ENCODE assay signal across 8 cellular contexts in the genomic region with DNA sequence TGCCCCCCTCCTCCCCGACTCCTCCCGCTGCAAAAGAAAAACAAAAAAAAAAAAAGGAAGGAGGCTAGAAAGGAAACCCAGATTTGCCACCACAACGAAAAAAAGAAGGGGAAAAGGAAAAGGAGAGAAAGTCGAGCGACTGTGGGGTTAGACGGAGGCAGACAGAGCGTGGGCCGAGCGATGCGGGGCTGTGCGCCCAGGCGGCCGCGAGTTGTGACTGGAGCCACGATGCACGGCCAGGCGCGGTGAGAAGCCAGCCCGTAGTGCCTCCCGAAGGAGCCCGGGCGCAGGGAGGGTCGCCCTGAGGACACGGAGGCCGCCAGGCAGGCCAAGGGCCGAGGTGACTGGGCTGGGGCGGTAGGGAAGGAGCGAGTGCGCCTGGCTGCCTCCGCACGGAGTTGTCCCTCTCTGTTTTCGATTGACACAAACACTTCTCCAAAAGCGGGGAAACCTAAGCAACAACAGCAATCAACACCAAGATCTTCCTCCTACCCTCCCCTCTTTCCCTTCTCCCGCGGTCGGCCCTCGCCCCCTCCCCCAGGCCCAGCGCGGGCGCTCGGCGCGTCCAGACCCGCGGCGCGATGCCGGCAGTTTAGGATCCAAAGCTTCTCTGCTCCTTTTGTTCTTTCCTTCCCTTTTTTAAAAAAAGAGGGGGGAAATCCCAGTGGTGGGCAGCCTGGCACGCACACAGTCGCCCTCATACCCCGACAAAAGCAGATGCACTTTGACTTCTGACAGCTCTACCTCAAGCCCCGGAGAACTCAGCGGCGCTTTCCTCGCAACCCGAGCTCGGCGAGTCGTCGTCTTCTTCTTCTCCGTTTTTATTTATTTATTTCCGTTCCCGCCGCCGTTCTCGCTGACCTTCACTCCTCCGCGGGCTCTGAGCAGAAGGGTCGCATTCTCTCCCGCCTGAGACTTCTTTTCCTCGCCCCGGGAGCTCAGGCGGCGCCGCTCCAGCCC. TPM values are rescaled to one million over a fixed set of nuclear protein-coding genes. Genes with fewer than 3 reads are reported as not detected.
DNase-seq lines count a peak whose midpoint lies in the region; ATAC-seq, FAIRE-seq and TF ChIP-seq lines count a peak whose summit lies in the region.

A gene (plus strand): TSS at position 475 of the 960 bp plus-strand sequence. CDS start 723 bp downstream, outside the sequence.

- 14% methylated on average over 33 of the region's 75 CpGs for WGBS in K562 (ENCODE audit: insufficient coverage, low coverage, missing lambda C conversion rate)

- H3K27ac ChIP-seq in DOHH2 (ENCODE audit: low read depth, low read length) (no peak within 1 kb of the TSS), K562 (ENCODE audit: extremely low read depth, low read depth, low read length) (no peak within 1 kb of the TSS), neural cell (ENCODE audit: low read length) (no peak within 1 kb of the TSS)

- no peaks in the 10 kb centered on the region for H3K9me2 ChIP-seq in DOHH2 (replicated peaks; ENCODE audit: control insufficient read depth, low read length)
- no peaks in the 10 kb centered on the region for H3K9me2 ChIP-seq in neural cell (ENCODE audit: insufficient read depth, low read length)

- BruUV-seq in K562 (replicated peaks; lab: Mats Ljungman, UMichigan), result no TSS peak

- H3K9ac ChIP-seq in K562 (ENCODE audit: insufficient read depth in 1 of 2, low read depth in 2 of 2, low read length in 2 of 2), result peak within 1 kb of the TSS in 1 of 2 experiments; percentile 17; a peak in 1 of 4 replicates
- no peak within 1 kb of the TSS for H3K9ac ChIP-seq in neural cell (ENCODE audit: low read length)

- H3K79me2 ChIP-seq in DOHH2 (ENCODE audit: control insufficient read depth, low read length) (no peaks in the 10 kb centered on the region), K562 (ENCODE audit: control insufficient read depth, insufficient read depth, low read length) (no peaks in the 10 kb centered on the region), neural cell (replicated peaks; ENCODE audit: insufficient read depth, low read length) (no peaks in the 10 kb centered on the region)

- H3K27me3 ChIP-seq in DOHH2 (ENCODE audit: control insufficient read depth, low read length) (peaks cover 87% of the 10 kb centered on the region), K562 (ENCODE audit: control insufficient read depth in 2 of 2, insufficient read depth in 2 of 2, low read length in 2 of 2) (peaks cover 77 to 88% of the 10 kb centered on the region in 2 experiments), neural cell (ENCODE audit: insufficient read depth, low read depth, low read length) (peaks cover 99% of the 10 kb centered on the region)

- H3K4me3 ChIP-seq in DOHH2 (ENCODE audit: low read length) (peak within 1 kb of the TSS; percentile 44), LNCaP clone FGC (ENCODE audit: low read depth, low read length) (peak within 1 kb of the TSS; percentile 40), K562 (no peak within 1 kb of the TSS), neural cell (ENCODE audit: low read length) (peak within 1 kb of the TSS; percentile 54)

- no peaks in the 10 kb centered on the region for H3K9me3 ChIP-seq in DOHH2 (ENCODE audit: control insufficient read depth, insufficient read depth, low read length)
- no peaks in the 10 kb centered on the region for H3K9me3 ChIP-seq in K562 (replicated peaks; ENCODE audit: control insufficient read depth, insufficient read depth, low read depth, low read length)
- H3K9me3 ChIP-seq in neural cell (ENCODE audit: low read length), result no peaks in the 10 kb centered on the region

- TF ChIP-seq POLR2A in K562 (conservative IDR thresholded peaks at IDR 0.05), result no peak

- no peak for FAIRE-seq in K562 (lab: Jason Lieb, UNC)

- no peaks in the 10 kb centered on the region for H3F3A ChIP-seq in DOHH2 (ENCODE audit: control insufficient read depth, insufficient read depth)
- no peaks in the 10 kb centered on the region for H3F3A ChIP-seq in neural cell (ENCODE audit: insufficient read depth, low read length, poor library complexity, severe bottlenecking)

- H4K20me1 ChIP-seq in DOHH2 (ENCODE audit: control insufficient read depth, insufficient read depth, low read depth, low read length) (0 out of 2 replicates have a peak, but pooled peaks cover 8% of the 10 kb centered on the region), K562 (replicated peaks; ENCODE audit: control insufficient read depth, insufficient read depth, low read length) (peaks cover 45% of the 10 kb centered on the region), neural cell (ENCODE audit: insufficient read depth) (no peaks in the 10 kb centered on the region)

- CTCF ChIA-PET in K562 (lab: Yijun Ruan, JAX; ENCODE audit: low intra/inter-chr PET ratio), result no interaction called here

- H2AFZ ChIP-seq in K562 (ENCODE audit: low read depth, low read length), result no peak within 1 kb of the TSS
- H2AFZ ChIP-seq in neural cell (ENCODE audit: low read depth, low read length), result no peak within 1 kb of the TSS

- DNase-seq in LNCaP clone FGC (ENCODE audit: low read depth) (no peak), K562 (ENCODE audit: extremely low read depth in 1 of 4, low spot score in 3 of 4) (no peak), COLO829 (ENCODE audit: low spot score) (no peak), hepatic stellate cell (ENCODE audit: low spot score) (no peak)

- ATAC-seq in K562 (peak; percentile 10; the same call in 2 of the 3 replicates), GM21717 (IDR thresholded peaks at IDR 0.05; ENCODE audit: unreplicated experiment) (no peak), GM19395 (IDR thresholded peaks at IDR 0.05; ENCODE audit: unreplicated experiment) (no peak)

- POLR2A ChIA-PET in K562 (lab: Yijun Ruan, JAX), result interaction anchor here (0.6 to 0.7 kb wide), 3 partner anchors 9 to 345 kb away, joined by 3 read pairs; no protein-coding TSS in a partner anchor

- H3K9me1 ChIP-seq in K562 (ENCODE audit: control insufficient read depth, insufficient read depth, low read length), result peaks cover 3% of the 10 kb centered on the region

- in situ Hi-C loops in K562 (cut with MboI), result no loop called here

- TF ChIP-seq CTCF in DOHH2 (IDR thresholded peaks at IDR 0.05; ENCODE audit: low read depth, low read length, poor library complexity, severe bottlenecking), result no peak
- TF ChIP-seq CTCF in LNCaP clone FGC (IDR thresholded peaks at IDR 0.05; ENCODE audit: control insufficient read depth, extremely low read depth, insufficient read depth), result no peak
- TF ChIP-seq CTCF in K562 (IDR thresholded peaks at IDR 0.05 in 2 of 3, conservative IDR thresholded peaks at IDR 0.05 in 1 of 3; ENCODE audit: insufficient read depth in 2 of 3, low read depth in 1 of 3, low read length in 3 of 3), result no peak
- TF ChIP-seq CTCF in neural cell (IDR thresholded peaks at IDR 0.05; ENCODE audit: poor library complexity, severe bottlenecking), result no peak

- H3K4me2 ChIP-seq in DOHH2 (ENCODE audit: low read length), result peak within 1 kb of the TSS; percentile 73
- H3K4me2 ChIP-seq in K562 (ENCODE audit: insufficient read depth, low read length), result peak within 1 kb of the TSS; percentile 11; the same call in 1 of the 2 replicates
- H3K4me2 ChIP-seq in neural cell (ENCODE audit: low read length), result no peak within 1 kb of the TSS

- intact Hi-C loops in K562 (cut with micrococcal nuclease), result no loop called here

- H3K36me3 ChIP-seq in DOHH2 (ENCODE audit: control insufficient read depth, low read length), result no peaks in the 10 kb centered on the region
- H3K36me3 ChIP-seq in K562 (ENCODE audit: control insufficient read depth, insufficient read depth, low read length), result no peaks in the 10 kb centered on the region
- H3K36me3 ChIP-seq in neural cell (ENCODE audit: insufficient read depth, low read length), result no peaks in the 10 kb centered on the region

- TF ChIP-seq EP300 in K562 (IDR thresholded peaks at IDR 0.05; ENCODE audit: low read length), result no peak
- no peak for TF ChIP-seq EP300 in neural cell (conservative IDR thresholded peaks at IDR 0.05; ENCODE audit: poor library complexity, severe bottlenecking)

- TF ChIP-seq RAD21 in K562 (CRISPR knock-in tag; conservative IDR thresholded peaks at IDR 0.05 in 1 of 2, IDR thresholded peaks at IDR 0.05 in 1 of 2), result no peak
- TF ChIP-seq RAD21 in neural cell (conservative IDR thresholded peaks at IDR 0.05), result no peak

- H3K4me1 ChIP-seq in DOHH2 (ENCODE audit: control insufficient read depth, low read length) (peaks cover 33% of the 10 kb centered on the region), K562 (replicated peaks in 1 of 2; ENCODE audit: control insufficient read depth in 2 of 2, insufficient read depth in 2 of 2, low read length in 2 of 2) (peaks cover 0 to 60% of the 10 kb centered on the region in 2 experiments; a peak in 3 of 5 replicates)

TF ChIP-seq in K562, 482 proteins besides CTCF, POLR2A, EP300 and RAD21 (continues in another document):
- TF ChIP-seq CBX2 (IDR thresholded peaks at IDR 0.05; ENCODE audit: insufficient read depth, low read length, poor library complexity, severe bottlenecking) (peak; percentile 88), EGR1 (conservative IDR thresholded peaks at IDR 0.05) (0 out of 2 replicates have a peak, but pooled peaks have one; percentile 12)

TF ChIP-seq in neural cell, 6 proteins besides CTCF, POLR2A, EP300 and RAD21 (continues in another document):
- TF ChIP-seq TAF1 (IDR thresholded peaks at IDR 0.05; ENCODE audit: low read depth) (no peak), SMC3 (conservative IDR thresholded peaks at IDR 0.05; ENCODE audit: poor library complexity) (no peak), POLR2AphosphoS5 (IDR thresholded peaks at IDR 0.05) (peak; percentile 66)

RNA-seq across cellular contexts. Expression of the gene that starts here (rescaled TPM):
- total RNA-seq in K562 (2011; cell fraction: chromatin; rRNA removed; ENCODE audit: low replicate concordance), result 0.58 and 0.74 TPM in 2 replicates
- 0.53 and 1.5 TPM in 2 replicates for total RNA-seq in K562 (2011; cell fraction: nucleolus; rRNA removed)
- 0.15 TPM in 1 of 2 replicates, not detected in the other for total RNA-seq in K562 (2011; cell fraction: nucleoplasm; rRNA removed)
- total RNA-seq in K562 (2014; rRNA removed) (0.05 TPM in 1 of 2 replicates, not detected in the other), K562 (2014; rRNA removed; fragmentation: Illumina TruSeq; extraction: Trizol) (not detected in 2 replicates), K562 (2015; rRNA removed; fragmentation: Illumina TruSeq; extraction: Trizol) (not detected in 2 replicates), K562 (2021) (0.07 TPM in 1 of 2 replicates, not detected in the other)
- polyA plus RNA-seq in K562 (2011; rRNA removed) (0.05 and 0.64 TPM in 2 replicates), K562 (2014; fragmentation: Illumina TruSeq; extraction: Trizol) (0.04 TPM in 1 of 2 replicates, not detected in the other), K562 (2014; fragmentation: Nextera tagmentation; extraction: Ambion mirVana) (not detected), K562 (2014; rRNA removed) (not detected in 2 replicates), neural cell (1.4 and 2.5 TPM in 2 replicates)
- 0.18 and 1.1 TPM in 2 replicates for polyA plus RNA-seq in K562 (2011; cell fraction: cytosol; rRNA removed)
- 0.13 and 5.4 TPM in 2 replicates for polyA plus RNA-seq in K562 (2011; cell fraction: nucleus; rRNA removed)
- not detected in 2 replicates for polyA plus RNA-seq in K562 (2012)
- 0.49 TPM in 1 of 2 replicates, not detected in the other for polyA minus RNA-seq in K562 (2011; rRNA and poly(A)+ RNA removed)
- polyA minus RNA-seq in K562 (2011; cell fraction: cytosol; rRNA and poly(A)+ RNA removed), result 2.2 TPM in 1 of 2 replicates, not detected in the other
- 0.81 TPM in 1 of 2 replicates, not detected in the other for polyA minus RNA-seq in K562 (2011; cell fraction: nucleus; rRNA and poly(A)+ RNA removed)
- polyA minus RNA-seq in neural cell, result 0.35 and 0.49 TPM in 2 replicates
